18 cellular contexts compared by ENCODE assay signal in the genomic region with DNA sequence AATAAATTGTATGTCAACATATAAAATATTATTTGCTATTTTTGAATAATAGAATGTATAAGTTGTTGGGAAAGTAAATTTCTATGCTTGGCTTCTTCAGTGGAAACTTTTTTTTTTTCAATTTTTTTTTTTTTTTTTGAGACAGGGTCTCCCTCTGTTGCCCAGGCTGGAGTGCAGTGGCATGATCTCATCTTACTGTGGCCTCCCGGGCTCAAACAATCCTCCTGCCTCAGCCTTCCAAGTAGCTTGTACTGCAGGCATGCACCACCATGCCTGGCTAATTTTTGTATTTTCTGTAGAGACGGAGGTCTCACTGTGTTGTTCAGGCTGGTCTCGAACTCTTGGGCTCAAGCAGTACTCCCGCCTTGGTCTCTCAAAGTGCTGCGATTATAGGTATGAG. TPM values are rescaled to one million over a fixed set of nuclear protein-coding genes. Genes with fewer than 3 reads are reported as not detected.
A peak's percentile ranks its signal among the peaks of the same experiment; 100 is the strongest.
DNase-seq lines count a peak whose midpoint lies in the region; ATAC-seq and TF ChIP-seq lines count a peak whose summit lies in the region.
"Had no signal": no experiment of that assay in that cellular context is flagged by ENCODE, and none has a peak within 500 bp of the region (broad histone marks: within the 10 kb centered on the region; RNA-seq: fewer than 3 reads in every experiment).

No MANE protein-coding gene starts in this region.

- H3K79me2 ChIP-seq in OCI-LY7 (ENCODE audit: insufficient read depth, low read depth, low read length), result peaks cover 97% of the 10 kb centered on the region

- no peak overlapping the region for H2AFZ ChIP-seq in OCI-LY7 (ENCODE audit: low read length)

- H3K27ac ChIP-seq in OCI-LY7 (ENCODE audit: low read depth, low read length, poor library complexity, severe bottlenecking), result no peak overlapping the region
- peak overlapping the region; percentile 23 to 65 for H3K27ac ChIP-seq in thoracic aorta
- H3K27ac ChIP-seq: body of pancreas, vagina had no signal

- H3K4me2 ChIP-seq in OCI-LY7 (ENCODE audit: low read length), result peak overlapping the region; percentile 74; the same call in 1 of the 2 replicates

- H3K4me3 ChIP-seq in OCI-LY7 (ENCODE audit: low read depth, low read length, poor library complexity, severe bottlenecking) (no peak overlapping the region), thoracic aorta (no peak overlapping the region)
- H3K4me3 ChIP-seq: body of pancreas, GM12878, stomach, vagina had no signal

- H3K36me3 ChIP-seq in OCI-LY7 (ENCODE audit: insufficient read depth, low read length) (peaks cover 15% of the 10 kb centered on the region), thoracic aorta (no peaks in the 10 kb centered on the region)
- H3K36me3 ChIP-seq: stomach, vagina had no signal

- POLR2A ChIA-PET in OCI-LY7 (lab: Charles Lee) (interaction anchor here (1.4 to 9.4 kb wide), 3 partner anchors 14 to 42 kb away, joined by 5 to 79 read pairs (median 7); a partner anchor contains a TSS), GM10248 (lab: Yijun Ruan, JAX) (interaction anchor here (0.6 kb wide), 1 partner anchor 16 kb away, joined by 3 read pairs; no protein-coding TSS in a partner anchor)

- intact Hi-C loops in activated naive CD4-positive, alpha-beta T cell treated with anti-CD3 and anti-CD28 coated beads for 36 hours (cut with micrococcal nuclease), result loop anchor here (2.0 to 5.0 kb wide), 2 partner anchors 15 to 37 kb away; no protein-coding TSS in a partner anchor
- intact Hi-C loops in OCI-LY7 (cut with micrococcal nuclease; ENCODE audit: unreplicated experiment), result no loop called here

- no peak for TF ChIP-seq CTCF in OCI-LY7 (conservative IDR thresholded peaks at IDR 0.05; ENCODE audit: low read length)
- no peak for TF ChIP-seq CTCF in thoracic aorta (IDR thresholded peaks at IDR 0.05)
- TF ChIP-seq CTCF in GM10248 (IDR thresholded peaks at IDR 0.05; ENCODE audit: control extremely low read depth, extremely low read depth, low read depth, missing control alignments), result no peak

- peaks cover 77% of the 10 kb centered on the region for H3K4me1 Mint-ChIP-seq in activated naive CD4-positive, alpha-beta T cell treated with anti-CD3 and anti-CD28 coated beads for 36 hours (ENCODE audit: low read depth)
- H3K4me1 Mint-ChIP-seq in central memory CD8-positive, alpha-beta T cell, result peaks cover 76% of the 10 kb centered on the region

- H3K9me2 ChIP-seq in OCI-LY7 (ENCODE audit: insufficient read depth, low read length), result no peaks in the 10 kb centered on the region

- H3K4me1 ChIP-seq in OCI-LY7 (ENCODE audit: insufficient read depth, low read length, poor library complexity, severe bottlenecking) (peaks cover 82% of the 10 kb centered on the region), thoracic aorta (ENCODE audit: control insufficient read depth in 1 of 2, low read depth in 2 of 2) (peaks cover 78 to 88% of the 10 kb centered on the region in 2 donors)

- peak overlapping the region; percentile 64 for H3K4me3 Mint-ChIP-seq in activated naive CD4-positive, alpha-beta T cell treated with anti-CD3 and anti-CD28 coated beads for 36 hours
- peak overlapping the region; percentile 57 for H3K4me3 Mint-ChIP-seq in central memory CD8-positive, alpha-beta T cell

- CTCF ChIA-PET in activated naive CD4-positive, alpha-beta T cell treated with anti-CD3 and anti-CD28 coated beads for 36 hours (lab: Charles Lee), result interaction anchor here (0.8 to 1.5 kb wide), 5 partner anchors 10 to 93 kb away, joined by 3 to 8 read pairs (median 4); no protein-coding TSS in a partner anchor
- CTCF ChIA-PET in OCI-LY7 (lab: Charles Lee; ENCODE audit: unreplicated experiment), result no interaction called here
- CTCF ChIA-PET in GM10248 (lab: Yijun Ruan, JAX), result interaction anchor here (1.1 to 4.4 kb wide), 4 partner anchors 11 to 37 kb away, joined by 3 to 17 read pairs (median 6); no protein-coding TSS in a partner anchor

- H3K9me3 ChIP-seq in OCI-LY7 (ENCODE audit: low read length) (no peaks in the 10 kb centered on the region), thoracic aorta (no peaks in the 10 kb centered on the region)
- H3K9me3 ChIP-seq: body of pancreas, Caco-2, stomach, vagina had no signal

- peaks cover 21% of the 10 kb centered on the region for H3K36me3 Mint-ChIP-seq in activated naive CD4-positive, alpha-beta T cell treated with anti-CD3 and anti-CD28 coated beads for 36 hours (ENCODE audit: low read depth)
- H3K36me3 Mint-ChIP-seq in central memory CD8-positive, alpha-beta T cell (ENCODE audit: insufficient read depth), result peaks cover 19% of the 10 kb centered on the region

- DNase-seq in activated naive CD4-positive, alpha-beta T cell treated with anti-CD3 and anti-CD28 coated beads for 36 hours, result no peak
- DNase-seq in activated naive CD4-positive, alpha-beta T cell treated with Interleukin-2 at 50 U/mL for 16 hours, result no peak
- DNase-seq in OCI-LY7 (ENCODE audit: low spot score), result no peak
- DNase-seq in central memory CD8-positive, alpha-beta T cell (ENCODE audit: low spot score in 2 of 2), result no peak
- no peak for DNase-seq in thoracic aorta (ENCODE audit: low spot score)
- no peak for DNase-seq in GM10248 (ENCODE audit: extremely low spot score)
- DNase-seq in stimulated activated CD4-positive, alpha-beta T cell treated with anti-CD3 and anti-CD28 coated beads, Interleukin-4, amount 100 ng/mL, for 24 hours, result no peak
- DNase-seq: activated CD4-positive, CD25-positive, alpha-beta regulatory T cell; body of pancreas; Caco-2; KG1; NCI-H1417; NCI-H2171 treated with DMSO at 0.1 percent for 48 hours; RPMI8226; stomach had no signal

- ATAC-seq in central memory CD8-positive, alpha-beta T cell (replicated peaks; ENCODE audit: extremely low read depth, poor library complexity, severe bottlenecking), result no peak
- ATAC-seq in thoracic aorta (ENCODE audit: insufficient number of reproducible peaks, low FRiP score, low read depth) (no peak), HG02973 (IDR thresholded peaks at IDR 0.05; ENCODE audit: unreplicated experiment) (no peak)
- ATAC-seq: body of pancreas, GM12878 had no signal

- H3K27me3 Mint-ChIP-seq in activated naive CD4-positive, alpha-beta T cell treated with anti-CD3 and anti-CD28 coated beads for 36 hours (ENCODE audit: low read depth), result no peaks in the 10 kb centered on the region
- no peaks in the 10 kb centered on the region for H3K27me3 Mint-ChIP-seq in central memory CD8-positive, alpha-beta T cell

- peaks cover 63% of the 10 kb centered on the region for H4K20me1 ChIP-seq in OCI-LY7 (ENCODE audit: insufficient read depth, low read length)

- H3K9me3 Mint-ChIP-seq in activated naive CD4-positive, alpha-beta T cell treated with anti-CD3 and anti-CD28 coated beads for 36 hours, result no peaks in the 10 kb centered on the region
- no peaks in the 10 kb centered on the region for H3K9me3 Mint-ChIP-seq in central memory CD8-positive, alpha-beta T cell

- H3K27ac Mint-ChIP-seq in activated naive CD4-positive, alpha-beta T cell treated with anti-CD3 and anti-CD28 coated beads for 36 hours, result peak overlapping the region; percentile 86
- peak overlapping the region; percentile 75 for H3K27ac Mint-ChIP-seq in central memory CD8-positive, alpha-beta T cell (ENCODE audit: low read depth)

- no peaks in the 10 kb centered on the region for H3K27me3 ChIP-seq in thoracic aorta (replicated peaks; ENCODE audit: insufficient read depth)
- H3K27me3 ChIP-seq: body of pancreas, stomach, vagina had no signal

- no TSS peak for BruUV-seq in OCI-LY7 (replicated peaks; lab: Mats Ljungman, UMichigan)

RNA-seq across cellular contexts. Expression of a gene that starts 16.8 kb away (rescaled TPM):
- total RNA-seq in activated naive CD4-positive, alpha-beta T cell treated with anti-CD3 and anti-CD28 coated beads for 36 hours, result 100 to 1,000 TPM; 387 to 391 TPM
- total RNA-seq in OCI-LY7 (2014; rRNA removed; shearing (Covaris generic)), result 125 and 163 TPM in 2 replicates
- 174 and 184 TPM in 2 replicates for total RNA-seq in OCI-LY7 (2022)
- 1,000 to 10,000 TPM in 1 of 2 donors, 100 to 1,000 TPM in 1; 783 to 1,062 TPM for total RNA-seq in thoracic aorta
